3 cellular contexts compared by ENCODE assay signal in genomic region chr19:43285626-43286025, GRCh38. TPM values are rescaled to one million over a fixed set of nuclear protein-coding genes. Genes with fewer than 3 reads are reported as not detected.
"Had no signal": no experiment of that assay in that cellular context is flagged by ENCODE, and none has a peak within 500 bp of the region (broad histone marks: within the 10 kb centered on the region; RNA-seq: fewer than 3 reads in every experiment).

No MANE protein-coding gene starts in this region.

RNA-seq across cellular contexts. Expression of gene PSG9, which starts 16.3 kb away (rescaled TPM):
- total RNA-seq: LHCN-M2, MCF 10A, NCI-H460 had no signal
